ENCODE assay signal across 30 cellular contexts in the genomic region with DNA sequence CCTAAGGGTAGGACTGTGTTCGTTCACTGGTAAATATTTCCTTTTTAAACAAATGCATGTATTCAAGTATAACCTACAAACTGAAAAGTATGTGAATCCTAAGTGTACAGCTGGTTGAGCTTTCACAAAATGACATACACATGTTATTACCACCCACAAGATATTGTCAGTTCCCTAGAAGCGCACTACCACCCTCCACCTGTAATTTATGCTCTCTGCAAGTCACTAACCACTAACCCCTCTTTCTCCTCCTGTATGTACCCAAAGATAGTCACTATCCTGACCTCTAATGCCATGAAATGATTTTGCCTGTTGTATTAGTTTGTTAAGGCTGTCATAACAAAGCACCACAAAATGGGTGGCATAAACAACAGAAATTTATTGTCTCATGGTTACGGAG.
"Had no signal": no experiment of that assay in that cellular context is flagged by ENCODE, and none has a peak within 500 bp of the region (broad histone marks: within the 10 kb centered on the region; RNA-seq: fewer than 3 reads in every experiment).

No MANE protein-coding gene starts in this region.

- DNase-seq: activated CD4-positive, alpha-beta memory T cell treated with anti-CD3 and anti-CD28 coated beads for 36 hours; activated CD4-positive, alpha-beta T cell treated with anti-CD3 and anti-CD28 coated beads, Interleukin-2, amount 10 ng/mL, durations not matched to agents 7 days and 5 days; activated CD4-positive, CD25-positive, alpha-beta regulatory T cell; activated CD8-positive, alpha-beta memory T cell treated with anti-CD3 and anti-CD28 coated beads for 24 hours; activated effector memory CD4-positive, alpha-beta T cell treated with anti-CD3 and anti-CD28 coated beads, Interleukin-2, amount 50 U/mL, for 16 hours; activated naive CD4-positive, alpha-beta T cell treated with Interleukin-2 at 50 U/mL for 16 hours; activated naive CD8-positive, alpha-beta T cell treated with anti-CD3 and anti-CD28 coated beads, Interleukin-2, amount 50 U/mL, for 24 hours; activated T-cell treated with anti-CD3 and anti-CD28 coated beads, Interleukin-2, amount 50 U/mL, for 4 hours; amniotic stem cell; body of pancreas; central memory CD4-positive, alpha-beta T cell; KG1; MG63; NCI-H1105; NCI-H1436; NCI-H1694 treated with DMSO at 0.1 percent for 48 hours; NCI-H2081; NCI-H446; NCI-H524; Peyer's patch; SHP77; SW 1271; T-helper 17 cell; T-helper 9 cell had no signal

- H3K27ac ChIP-seq: ascending aorta, body of pancreas, coronary artery, Peyer's patch, SJSA1 had no signal

- H3K4me3 ChIP-seq: ascending aorta, body of pancreas, coronary artery, MG63, Peyer's patch, SJSA1 had no signal

- FAIRE-seq: bronchial epithelial cell had no signal

- ATAC-seq: activated naive CD4-positive, alpha-beta T cell treated with anti-CD3 and anti-CD28 coated beads, Interleukin-2, amount 50 U/mL, for 72 hours; activated naive CD8-positive, alpha-beta T cell treated with anti-CD3 and anti-CD28 coated beads, Interleukin-2, amount 50 U/mL, for 24 hours; activated T-cell treated with anti-CD3 and anti-CD28 coated beads, Interleukin-2, amount 50 U/mL, for 4 hours; body of pancreas; SK-N-SH treated with all-trans-retinoic acid at 6 μM for 48 hours; T-helper 17 cell had no signal

- H3K36me3 ChIP-seq: ascending aorta, MG63, Peyer's patch, SJSA1 had no signal

- H3K27me3 ChIP-seq: ascending aorta, body of pancreas, MG63, Peyer's patch, SJSA1 had no signal

- H3K9me3 ChIP-seq: ascending aorta, body of pancreas, MG63, Peyer's patch had no signal

- H3K4me1 ChIP-seq: ascending aorta, body of pancreas, Peyer's patch, SJSA1 had no signal
